8 cellular contexts compared by ENCODE assay signal in genomic region chr6:30690403-30691207, GRCh38. TPM values are rescaled to one million over a fixed set of nuclear protein-coding genes. Genes with fewer than 3 reads are reported as not detected.
A peak's percentile ranks its signal among the peaks of the same experiment; 100 is the strongest.
DNase-seq lines count a peak whose midpoint lies in the region; ATAC-seq and TF ChIP-seq lines count a peak whose summit lies in the region.

Gene NRM (minus strand): TSS chr6:30690984. CDS start chr6:30690974, 10 bp downstream.

- ATAC-seq in HG03159 (IDR thresholded peaks at IDR 0.05; ENCODE audit: unreplicated experiment), result no peak

- H3K36me3 ChIP-seq in liver (ENCODE audit: control insufficient read depth in 4 of 4, insufficient read depth in 3 of 4, low read depth in 1 of 4, low read length in 3 of 4), result no peaks in the 10 kb centered on the region

- H3K9ac ChIP-seq in liver (ENCODE audit: low read depth in 1 of 2, low read length in 2 of 2), result peak within 1 kb of the TSS in 1 of 2 donors; percentile 61

- H3K4me3 ChIP-seq in GM12865 (ENCODE audit: low read depth, low read length) (peak within 1 kb of the TSS; percentile 96), dorsolateral prefrontal cortex (peak within 1 kb of the TSS; percentile 44 to 79 (median 67)), liver (ENCODE audit: low read depth in 1 of 3, low read length in 3 of 3) (peak within 1 kb of the TSS; percentile 59 to 78 (median 77))

- TF ChIP-seq CTCF in GM12865 (IDR thresholded peaks at IDR 0.05; ENCODE audit: insufficient read depth, low read depth, low read length, missing control alignments) (no peak), dorsolateral prefrontal cortex (IDR thresholded peaks at IDR 0.05 in 54 of 56, conservative IDR thresholded peaks at IDR 0.05 in 2 of 56; ENCODE audit: low read depth in 1 of 56, partially characterized antibody in 56 of 56) (peak in 32 of 56 donors; percentile 11 to 55 (median 30)), liver (IDR thresholded peaks at IDR 0.05; ENCODE audit: low read depth, low read length, missing input control) (no peak)

- WGBS in liver, result 3% methylated on average over 40 of the region's 40 CpGs

- H3K27ac ChIP-seq in dorsolateral prefrontal cortex, result peak within 1 kb of the TSS in 53 of 59 donors; percentile 1 to 85 (median 68)
- H3K27ac ChIP-seq in liver (ENCODE audit: low read depth in 1 of 2, low read length in 2 of 2), result peak within 1 kb of the TSS; percentile 69 to 79

- H3K27me3 ChIP-seq in dorsolateral prefrontal cortex (no peaks in the 10 kb centered on the region), liver (ENCODE audit: control insufficient read depth in 4 of 4, insufficient read depth in 4 of 4, low read length in 3 of 4) (no peaks in the 10 kb centered on the region)

- H3K4me1 ChIP-seq in liver (ENCODE audit: control insufficient read depth in 4 of 4, insufficient read depth in 4 of 4, low read length in 3 of 4), result peaks cover 11 to 54% (median 41%) of the 10 kb centered on the region in 4 donors

- TF ChIP-seq RAD21 in liver (IDR thresholded peaks at IDR 0.05), result peak in 1 of 2 donors; percentile 36

- no peaks in the 10 kb centered on the region for H3K9me3 ChIP-seq in liver (ENCODE audit: control insufficient read depth in 4 of 4, low read length in 3 of 4)

- intact Hi-C loops in dorsolateral prefrontal cortex (cut with DNase I), result loop anchor here in 1 of 2 donors (1.0 kb wide), 1 partner anchor 27 kb away; the partner anchor contains the start of gene MDC1

- peak; percentile 84 for DNase-seq in GM12865 (ENCODE audit: low read depth)
- DNase-seq in HS-27A (ENCODE audit: low read depth), result peak; percentile 90
- peak; percentile 96 for DNase-seq in NCI-H82 (lab: John Stamatoyannopoulos, UW)
- peak; percentile 80 to 82 for DNase-seq in activated CD4-positive, alpha-beta T cell treated with anti-CD3 and anti-CD28 coated beads, Interleukin-2, amount 50 U/mL, for 48 hours
- peak; percentile 64 to 89 (median 76) for DNase-seq in dorsolateral prefrontal cortex
- DNase-seq in stimulated activated CD4-positive, alpha-beta T cell treated with anti-CD3 and anti-CD28 coated beads, Interleukin-2, amount 100 ng/mL, for 48 hours, result peak; percentile 79 to 85

TF ChIP-seq in liver, 16 proteins besides CTCF, POLR2A, EP300 and RAD21:
- TF ChIP-seq NR2F2 (IDR thresholded peaks at IDR 0.05) (peak; percentile 24), FOXA1 (IDR thresholded peaks at IDR 0.05) (no peak), GABPA (IDR thresholded peaks at IDR 0.05 in 1 of 2, conservative IDR thresholded peaks at IDR 0.05 in 1 of 2) (peak; percentile 49 to 63), SP1 (IDR thresholded peaks at IDR 0.05) (peak; percentile 63), HNF4G (IDR thresholded peaks at IDR 0.05) (no peak)

RNA-seq across cellular contexts. Expression of gene NRM, which starts in this region (rescaled TPM):
- total RNA-seq in dorsolateral prefrontal cortex, result 1 to 10 TPM in 119 of 120 experiments, under 1 TPM in 1; 0.83 to 8.0 (median 2.5) TPM
- 1 to 10 TPM in 1 of 2 donors, under 1 TPM in 1; 0.59 to 2.3 TPM for total RNA-seq in liver
- 1 to 10 TPM; 2.4 to 3.3 TPM for polyA plus RNA-seq in liver

Comparison
In these comparisons a context has a peak if more than half of its experiments do, and no peak if none do; other contexts are left out.
1. CTCF ChIP-seq: peak in dorsolateral prefrontal cortex (32 of 56); none in GM12865 (single experiment) and liver (single experiment).
2. Peak in every context shown above with its lines, with median percentiles within 50 percentile points of each other: DNase-seq and H3K4me3 ChIP-seq.